In genomic region chr20:10169752-10170151, GRCh38 we compare ENCODE assay signal across 33 cellular contexts. TPM values are rescaled to one million over a fixed set of nuclear protein-coding genes. Genes with fewer than 3 reads are reported as not detected.
"Had no signal": no experiment of that assay in that cellular context is flagged by ENCODE, and none has a peak within 500 bp of the region (broad histone marks: within the 10 kb centered on the region; RNA-seq: fewer than 3 reads in every experiment).

No MANE protein-coding gene starts in this region.

- H3K9me3 ChIP-seq: MG63 had no signal

- DNase-seq: Karpas-422, Kasumi-1, MG63, MM.1S, MV-4-11, NCI-H1048, NCI-H1092, NCI-H1092 treated with DMSO at 0.1 percent for 48 hours, NCI-H1105 treated with DMSO at 0.1 percent for 48 hours, NCI-H1417 treated with DMSO at 0.1 percent for 48 hours, NCI-H1436, NCI-H1436 treated with DMSO at 0.1 percent for 48 hours, NCI-H146, NCI-H1694, NCI-H1694 treated with DMSO at 0.1 percent for 48 hours, NCI-H187, NCI-H187 treated with DMSO at 0.1 percent for 48 hours, NCI-H1930, NCI-H2029, NCI-H2029 treated with DMSO at 0.1 percent for 48 hours, NCI-H2081, NCI-H2081 treated with DMSO at 0.1 percent for 48 hours, NCI-H2107, NCI-H2171, NCI-H2171 treated with DMSO at 0.1 percent for 48 hours, NCI-H2227 treated with DMSO at 0.1 percent for 48 hours, NCI-H226, NCI-H446, NCI-H446 treated with DMSO at 0.1 percent for 48 hours, NCI-H510A, NCI-H510A treated with DMSO at 0.1 percent for 48 hours, NCI-H524 had no signal

- H3K4me3 ChIP-seq: MG63 had no signal

- H3K36me3 ChIP-seq: MG63 had no signal

RNA-seq across cellular contexts. Expression of gene SNAP25, which starts 48.9 kb away (rescaled TPM):
- total RNA-seq: MCF 10A had no signal
